In genomic region chr5:133025804-133026663, GRCh38 we compare ENCODE assay signal across 8 cellular contexts. TPM values are rescaled to one million over a fixed set of nuclear protein-coding genes. Genes with fewer than 3 reads are reported as not detected.
DNase-seq lines count a peak whose midpoint lies in the region; ATAC-seq and TF ChIP-seq lines count a peak whose summit lies in the region.

TSS of gene ZCCHC10 (minus strand) at chr5:133026549. CDS start at chr5:133026537, 12 bp downstream.

- peak within 1 kb of the TSS; percentile 98 for H3K9ac ChIP-seq in BLaER1

- peak within 1 kb of the TSS; percentile 94 for H3K27ac Mint-ChIP-seq in activated CD4-positive, alpha-beta T cell treated with anti-CD3 and anti-CD28 coated beads, Interleukin-2, amount 10 ng/mL, durations not matched to agents 7 days and 5 days

- no peaks in the 10 kb centered on the region for H3K9me3 Mint-ChIP-seq in activated CD4-positive, alpha-beta T cell treated with anti-CD3 and anti-CD28 coated beads, Interleukin-2, amount 10 ng/mL, durations not matched to agents 7 days and 5 days

- H3K27me3 Mint-ChIP-seq in activated CD4-positive, alpha-beta T cell treated with anti-CD3 and anti-CD28 coated beads, Interleukin-2, amount 10 ng/mL, durations not matched to agents 7 days and 5 days, result no peaks in the 10 kb centered on the region

- TF ChIP-seq CTCF in coronary artery (IDR thresholded peaks at IDR 0.05), result no peak

- POLR2A ChIA-PET in activated CD4-positive, alpha-beta T cell treated with anti-CD3 and anti-CD28 coated beads, Interleukin-2, amount 10 ng/mL, durations not matched to agents 7 days and 5 days (lab: Charles Lee), result no interaction called here

- H3K36me3 ChIP-seq in BLaER1, result peaks cover 19% of the 10 kb centered on the region

- peaks cover 26% of the 10 kb centered on the region for H3K4me1 ChIP-seq in BLaER1

- H3K4me2 ChIP-seq in BLaER1, result peak within 1 kb of the TSS; percentile 73

- peaks cover 18% of the 10 kb centered on the region for H3K4me1 Mint-ChIP-seq in activated CD4-positive, alpha-beta T cell treated with anti-CD3 and anti-CD28 coated beads, Interleukin-2, amount 10 ng/mL, durations not matched to agents 7 days and 5 days

- H3K36me3 Mint-ChIP-seq in activated CD4-positive, alpha-beta T cell treated with anti-CD3 and anti-CD28 coated beads, Interleukin-2, amount 10 ng/mL, durations not matched to agents 7 days and 5 days (ENCODE audit: low read depth), result peaks cover 19% of the 10 kb centered on the region

- DNase-seq in NCI-H69 (lab: John Stamatoyannopoulos, UW), result peak; percentile 98
- DNase-seq in activated CD4-positive, alpha-beta T cell treated with anti-CD3 and anti-CD28 coated beads, Interleukin-2, amount 10 ng/mL, durations not matched to agents 7 days and 5 days, result peak; percentile 94
- peak; percentile 95 for DNase-seq in coronary artery (ENCODE audit: low spot score)
- DNase-seq in left kidney (ENCODE audit: low read depth, low spot score), result peak; percentile 99
- peak; percentile 91 for DNase-seq in stimulated activated CD4-positive, alpha-beta T cell treated with anti-CD3 and anti-CD28 coated beads, Interleukin-1b, Interleukin-23, amount 100 ng/mL, for 48 hours

- H3K27me3 ChIP-seq in BLaER1, result no peaks in the 10 kb centered on the region

- no peaks in the 10 kb centered on the region for H4K20me1 ChIP-seq in BLaER1

- H3K4me3 ChIP-seq in BLaER1 (peak within 1 kb of the TSS; percentile 88), coronary artery (peak within 1 kb of the TSS; percentile 86)

- H3K27ac ChIP-seq in BLaER1, result peak within 1 kb of the TSS; percentile 91
- H3K27ac ChIP-seq in coronary artery, result peak within 1 kb of the TSS; percentile 93 to 95

- CTCF ChIA-PET in activated CD4-positive, alpha-beta T cell treated with anti-CD3 and anti-CD28 coated beads, Interleukin-2, amount 10 ng/mL, durations not matched to agents 7 days and 5 days (lab: Charles Lee), result interaction anchor here (0.5 to 1.8 kb wide), 3 partner anchors 10 to 28 kb away, joined by 3 to 4 read pairs (median 3); no protein-coding TSS in a partner anchor

- ATAC-seq in GM19351 (IDR thresholded peaks at IDR 0.05; ENCODE audit: unreplicated experiment), result peak; percentile 96
- ATAC-seq in HG03520 (IDR thresholded peaks at IDR 0.05; ENCODE audit: unreplicated experiment), result peak; percentile 89

- H3K9me3 ChIP-seq in BLaER1, result no peaks in the 10 kb centered on the region

- peak within 1 kb of the TSS; percentile 89 for H3K4me3 Mint-ChIP-seq in activated CD4-positive, alpha-beta T cell treated with anti-CD3 and anti-CD28 coated beads, Interleukin-2, amount 10 ng/mL, durations not matched to agents 7 days and 5 days

RNA-seq across cellular contexts. Expression of gene ZCCHC10, which starts in this region (rescaled TPM):
- total RNA-seq in activated CD4-positive, alpha-beta T cell treated with anti-CD3 and anti-CD28 coated beads, Interleukin-2, amount 10 ng/mL, durations not matched to agents 7 days and 5 days, result 10 to 100 TPM; 27.8 to 31.9 TPM

Comparison
In these comparisons a context has a peak if more than half of its experiments do, and no peak if none do; other contexts are left out.
1. Peak in every context shown above with its lines: DNase-seq, ATAC-seq, H3K4me3 ChIP-seq and H3K27ac ChIP-seq.